Comparison of ENCODE assay signal across 21 cellular contexts in genomic region chrX:21659320-21659719, GRCh38. TPM values are rescaled to one million over a fixed set of nuclear protein-coding genes. Genes with fewer than 3 reads are reported as not detected.
DNase-seq lines count a peak whose midpoint lies in the region; ATAC-seq, FAIRE-seq and TF ChIP-seq lines count a peak whose summit lies in the region.
"Had no signal": no experiment of that assay in that cellular context is flagged by ENCODE, and none has a peak within 500 bp of the region (broad histone marks: within the 10 kb centered on the region; RNA-seq: fewer than 3 reads in every experiment).

No MANE protein-coding gene starts in this region.

- no peak for FAIRE-seq in H54 (lab: Jason Lieb, UNC)
- FAIRE-seq: islet of Langerhans had no signal

- H3K4me3 ChIP-seq in heart left ventricle (peak overlapping the region in 10 of 12 donors; percentile 10 to 58 (median 46)), colonic mucosa (no peak overlapping the region), WERI-Rb-1 (ENCODE audit: low read depth, low read length) (no peak overlapping the region)

- 46 to 71% (median 55%) methylated on average over 3 of the region's 3 CpGs for WGBS in heart left ventricle, 4 donors

- H3K4me1 ChIP-seq in heart left ventricle, result no peaks in the 10 kb centered on the region
- H3K4me1 ChIP-seq in colonic mucosa, result no peaks in the 10 kb centered on the region
- H3K4me1 ChIP-seq: testis had no signal

- H3K9me3 Mint-ChIP-seq in T-cell, result no peaks in the 10 kb centered on the region
- H3K9me3 Mint-ChIP-seq in stimulated activated memory B cell treated with anti-CD40 and anti-IgM and Interleukin-4, amounts not matched to agents 10 μg/mL and 1 μg/mL and 100 μg/mL, for 72 hours, result no peaks in the 10 kb centered on the region
- H3K9me3 Mint-ChIP-seq: effector memory CD8-positive, alpha-beta T cell; natural killer cell treated with Interleukin-12 subunit alpha and Interleukin-12 subunit beta and Interleukin-15 and Interleukin-18, amount 100 ng/mL, for 72 hours had no signal

- peak overlapping the region in 1 of 2 donors; percentile 19 for H3K27ac Mint-ChIP-seq in T-cell
- no peak overlapping the region for H3K27ac Mint-ChIP-seq in stimulated activated memory B cell treated with anti-CD40 and anti-IgM and Interleukin-4, amounts not matched to agents 10 μg/mL and 1 μg/mL and 100 μg/mL, for 72 hours
- H3K27ac Mint-ChIP-seq: effector memory CD8-positive, alpha-beta T cell; natural killer cell treated with Interleukin-12 subunit alpha and Interleukin-12 subunit beta and Interleukin-15 and Interleukin-18, amount 100 ng/mL, for 72 hours had no signal

- CTCF ChIA-PET in T-cell (lab: Charles Lee) (no interaction called here), RWPE1 (lab: Yijun Ruan, JAX) (no interaction called here)

- DNase-seq in heart left ventricle, result no peak
- no peak for DNase-seq in left ventricle myocardium superior
- DNase-seq in T-cell, result no peak
- no peak for DNase-seq in colonic mucosa
- no peak for DNase-seq in RWPE1 (ENCODE audit: low spot score)
- no peak for DNase-seq in H54 (ENCODE audit: insufficient read length, low spot score)
- DNase-seq in WERI-Rb-1, result no peak
- DNase-seq: activated CD4-positive, CD25-positive, alpha-beta regulatory T cell; amygdala; central memory CD4-positive, alpha-beta T cell; effector memory CD8-positive, alpha-beta T cell; HCEC 1CT; KG1; mammary epithelial cell; MV-4-11; NCI-H187 treated with DMSO at 0.1 percent for 48 hours; stimulated activated CD8-positive, alpha-beta memory T cell treated with anti-CD3 and anti-CD28 coated beads, Interleukin-4, amount 100 ng/mL, for 48 hours; testis had no signal

- peak overlapping the region; percentile 68 to 75 (median 73) for H3K4me3 Mint-ChIP-seq in T-cell
- peak overlapping the region; percentile 44 for H3K4me3 Mint-ChIP-seq in stimulated activated memory B cell treated with anti-CD40 and anti-IgM and Interleukin-4, amounts not matched to agents 10 μg/mL and 1 μg/mL and 100 μg/mL, for 72 hours
- H3K4me3 Mint-ChIP-seq: effector memory CD8-positive, alpha-beta T cell; natural killer cell treated with Interleukin-12 subunit alpha and Interleukin-12 subunit beta and Interleukin-15 and Interleukin-18, amount 100 ng/mL, for 72 hours had no signal

- peaks cover 0 to 4% (median 0%) of the 10 kb centered on the region in 12 donors for H3K9me3 ChIP-seq in heart left ventricle
- H3K9me3 ChIP-seq in colonic mucosa, result no peaks in the 10 kb centered on the region
- H3K9me3 ChIP-seq in WERI-Rb-1 (ENCODE audit: severe bottlenecking), result no peaks in the 10 kb centered on the region
- H3K9me3 ChIP-seq: testis had no signal

- intact Hi-C loops in heart left ventricle (cut with DNase I), result no loop called here
- intact Hi-C loops in left ventricle myocardium superior (cut with micrococcal nuclease), result no loop called here
- intact Hi-C loops in colonic mucosa (cut with DNase I), result no loop called here

- H3K27ac ChIP-seq in heart left ventricle (peak overlapping the region in 6 of 12 donors; percentile 54 to 92 (median 80)), colonic mucosa (peak overlapping the region; percentile 55), RWPE1 (no peak overlapping the region), WERI-Rb-1 (no peak overlapping the region)
- H3K27ac ChIP-seq: testis had no signal

- no peak overlapping the region for H3K9ac ChIP-seq in colonic mucosa (ENCODE audit: low read depth in 2 of 2, low read length in 2 of 2)

- no peak for ATAC-seq in heart left ventricle
- ATAC-seq in left ventricle myocardium superior, result no peak
- no peak for ATAC-seq in T-cell (replicated peaks in 1 of 4)
- no peak for ATAC-seq in stimulated activated memory B cell treated with anti-CD40 and anti-IgM and Interleukin-4, amounts not matched to agents 10 μg/mL and 1 μg/mL and 100 μg/mL, for 72 hours
- ATAC-seq: effector memory CD8-positive, alpha-beta T cell; natural killer cell treated with Interleukin-12 subunit alpha and Interleukin-12 subunit beta and Interleukin-15 and Interleukin-18, amount 100 ng/mL, for 72 hours had no signal

- H3K36me3 ChIP-seq in heart left ventricle, result no peaks in the 10 kb centered on the region
- no peaks in the 10 kb centered on the region for H3K36me3 ChIP-seq in colonic mucosa
- no peaks in the 10 kb centered on the region for H3K36me3 ChIP-seq in WERI-Rb-1

- no peaks in the 10 kb centered on the region for H3K36me3 Mint-ChIP-seq in T-cell
- no peaks in the 10 kb centered on the region for H3K36me3 Mint-ChIP-seq in stimulated activated memory B cell treated with anti-CD40 and anti-IgM and Interleukin-4, amounts not matched to agents 10 μg/mL and 1 μg/mL and 100 μg/mL, for 72 hours
- H3K36me3 Mint-ChIP-seq: natural killer cell treated with Interleukin-12 subunit alpha and Interleukin-12 subunit beta and Interleukin-15 and Interleukin-18, amount 100 ng/mL, for 72 hours had no signal

- peaks cover 5 to 15% (median 9%) of the 10 kb centered on the region in 3 donors for H3K4me1 Mint-ChIP-seq in T-cell
- H3K4me1 Mint-ChIP-seq in stimulated activated memory B cell treated with anti-CD40 and anti-IgM and Interleukin-4, amounts not matched to agents 10 μg/mL and 1 μg/mL and 100 μg/mL, for 72 hours, result peaks cover 5% of the 10 kb centered on the region

- H3K27me3 ChIP-seq in heart left ventricle (peaks cover 0 to 28% (median 0%) of the 10 kb centered on the region in 9 donors), colonic mucosa (peaks cover 7% of the 10 kb centered on the region), WERI-Rb-1 (ENCODE audit: insufficient read depth, low read depth, severe bottlenecking) (no peaks in the 10 kb centered on the region)
- H3K27me3 ChIP-seq: testis had no signal

- TF ChIP-seq CTCF in heart left ventricle (IDR thresholded peaks at IDR 0.05) (no peak), colonic mucosa (IDR thresholded peaks at IDR 0.05) (no peak), RWPE1 (conservative IDR thresholded peaks at IDR 0.05; ENCODE audit: low read depth) (no peak), WERI-Rb-1 (IDR thresholded peaks at IDR 0.05; ENCODE audit: low read depth, low read length) (no peak)

- POLR2A ChIA-PET in T-cell (lab: Charles Lee) (interaction anchor here in 1 of 2 donors (0.5 kb wide), 1 partner anchor 10 kb away, joined by 6 read pairs; no protein-coding TSS in a partner anchor), RWPE1 (lab: Yijun Ruan, JAX; ENCODE audit: low non-redundant PET) (no interaction called here)

- no peak for TF ChIP-seq POLR2A in heart left ventricle (IDR thresholded peaks at IDR 0.05)
- TF ChIP-seq POLR2A in H54 (IDR thresholded peaks at IDR 0.05; ENCODE audit: low read depth, low read length), result no peak

- H3K27me3 Mint-ChIP-seq in T-cell, result peaks cover 5 to 8% of the 10 kb centered on the region in 2 donors
- H3K27me3 Mint-ChIP-seq in stimulated activated memory B cell treated with anti-CD40 and anti-IgM and Interleukin-4, amounts not matched to agents 10 μg/mL and 1 μg/mL and 100 μg/mL, for 72 hours, result peaks cover 9% of the 10 kb centered on the region

RNA-seq across cellular contexts. Expression of gene KLHL34, which starts 1.2 kb away (rescaled TPM):
- total RNA-seq in heart left ventricle (10 to 100 TPM in 2 of 9 donors, 1 to 10 TPM in 7; 3.3 to 12.3 (median 6.1) TPM), left ventricle myocardium superior (3.6 TPM), T-cell (1 to 10 TPM in 4 of 5 donors, under 1 TPM in 1; 0.68 to 2.7 (median 2.6) TPM), colonic mucosa (1 to 10 TPM; 2.3 to 3.6 TPM)
- 1 to 10 TPM; 3.4 to 3.9 TPM for polyA plus RNA-seq in heart left ventricle
- total RNA-seq: mammary epithelial cell; natural killer cell treated with Interleukin-12 subunit alpha and Interleukin-12 subunit beta and Interleukin-15 and Interleukin-18, amount 100 ng/mL, for 72 hours had no signal
- polyA plus RNA-seq: mammary epithelial cell had no signal

Comparison
In these comparisons a context has a peak if more than half of its experiments do, and no peak if none do; other contexts are left out.
1. H3K4me3 ChIP-seq: peak in heart left ventricle (10 of 12); none in colonic mucosa (single experiment) and WERI-Rb-1 (single experiment).